Comparison of ENCODE assay signal across 26 cellular contexts in the genomic region with DNA sequence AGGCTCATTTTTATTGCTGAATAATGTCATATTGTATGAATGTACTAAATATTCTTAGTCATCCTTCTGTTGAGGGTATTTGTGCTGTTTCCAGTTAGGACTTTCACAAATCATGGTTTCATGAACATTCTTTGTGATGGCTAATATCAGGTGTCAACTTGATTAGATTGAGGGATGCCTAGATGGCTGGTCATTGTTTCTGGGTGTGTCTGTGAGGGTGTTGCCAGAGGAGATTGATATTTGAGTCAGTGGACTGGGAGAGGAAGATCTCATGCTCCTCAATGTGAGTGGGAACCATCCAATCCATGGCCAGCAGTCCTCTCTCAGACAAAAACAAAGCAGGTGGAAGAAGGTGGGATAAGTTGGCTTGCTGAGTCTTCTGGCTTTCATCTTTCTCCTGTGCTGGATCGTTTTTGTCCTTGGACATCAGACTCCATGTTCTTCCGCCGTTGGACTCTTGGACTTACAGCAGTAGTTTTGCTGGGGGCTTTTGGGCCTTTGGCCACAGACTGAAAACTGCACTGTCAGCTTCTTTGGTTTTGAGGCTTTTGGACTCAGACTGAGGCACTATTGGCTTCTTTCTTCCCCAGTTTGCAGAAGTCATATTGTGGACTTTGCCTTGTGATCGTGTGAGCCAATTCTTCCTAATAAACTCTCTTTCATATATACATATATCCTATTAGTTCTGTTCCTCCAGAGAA. TPM values are rescaled to one million over a fixed set of nuclear protein-coding genes. Genes with fewer than 3 reads are reported as not detected.
DNase-seq lines count a peak whose midpoint lies in the region; ATAC-seq and TF ChIP-seq lines count a peak whose summit lies in the region.
"Had no signal": no experiment of that assay in that cellular context is flagged by ENCODE, and none has a peak within 500 bp of the region (broad histone marks: within the 10 kb centered on the region; RNA-seq: fewer than 3 reads in every experiment).

No MANE protein-coding gene starts in this region.

- no peaks in the 10 kb centered on the region for H3K79me1 ChIP-seq in IMR-90 (ENCODE audit: low read depth in 1 of 2, low read length in 2 of 2)

- H2AFZ ChIP-seq in IMR-90 (replicated peaks; ENCODE audit: low read length, poor library complexity), result no peak overlapping the region
- H2AFZ ChIP-seq: PC-9 had no signal

- H3K27ac ChIP-seq in IMR-90 (ENCODE audit: insufficient read depth, low read length) (no peak overlapping the region), foreskin keratinocyte (peak overlapping the region; percentile 30), endodermal cell (ENCODE audit: low read depth, low read length) (no peak overlapping the region), testis (no peak overlapping the region)
- H3K27ac ChIP-seq: KMS-11, PC-9, SJCRH30 had no signal

- no peak overlapping the region for H2BK20ac ChIP-seq in IMR-90 (ENCODE audit: low read depth, low read length)

- H3K4me3 ChIP-seq in IMR-90 (ENCODE audit: insufficient read depth, low read depth, low read length), result no peak overlapping the region
- no peak overlapping the region for H3K4me3 ChIP-seq in endodermal cell (ENCODE audit: low read length)
- no peak overlapping the region for H3K4me3 ChIP-seq in testis
- H3K4me3 ChIP-seq: GM12878, HAP-1, PC-9, SJCRH30 had no signal

- no peaks in the 10 kb centered on the region for H3K9me1 ChIP-seq in IMR-90 (ENCODE audit: insufficient read depth, low read length)

- H3K9me3 Mint-ChIP-seq in activated T-cell treated with anti-CD3 and anti-CD28 coated beads, Interleukin-2, amount 50 U/mL, for 72 hours, result no peaks in the 10 kb centered on the region
- H3K9me3 Mint-ChIP-seq in activated T-cell treated with anti-CD3 and anti-CD28 coated beads, Interleukin-2, amount 50 U/mL, for 4 hours, result no peaks in the 10 kb centered on the region
- no peaks in the 10 kb centered on the region for H3K9me3 Mint-ChIP-seq in endodermal cell
- H3K9me3 Mint-ChIP-seq: CD4-positive, alpha-beta memory T cell had no signal

- no peaks in the 10 kb centered on the region for H3K36me3 Mint-ChIP-seq in activated T-cell treated with anti-CD3 and anti-CD28 coated beads, Interleukin-2, amount 50 U/mL, for 72 hours (ENCODE audit: insufficient read depth in 2 of 2)
- no peaks in the 10 kb centered on the region for H3K36me3 Mint-ChIP-seq in activated T-cell treated with anti-CD3 and anti-CD28 coated beads, Interleukin-2, amount 50 U/mL, for 4 hours (ENCODE audit: insufficient read depth)
- H3K36me3 Mint-ChIP-seq in endodermal cell (ENCODE audit: low read depth), result no peaks in the 10 kb centered on the region
- H3K36me3 Mint-ChIP-seq: CD4-positive, alpha-beta memory T cell had no signal

- no peak overlapping the region for H4K91ac ChIP-seq in IMR-90 (ENCODE audit: insufficient read depth, low read depth, low read length)

- WGBS in IMR-90 (ENCODE audit: extremely low coverage in 2 of 2, insufficient read length in 1 of 2), 2 experiments, result no CpG with 5 or more reads among the region's 4 CpGs
- 94 to 100% methylated on average over 2 to 4 of the region's 4 CpGs for WGBS in endodermal cell (ENCODE audit: insufficient coverage in 1 of 2, insufficient read length in 1 of 2), 2 experiments
- 63 to 83% methylated on average over 4 of the region's 4 CpGs for WGBS in testis, 2 donors

- H3K18ac ChIP-seq in IMR-90 (ENCODE audit: low read depth, low read length), result no peak overlapping the region

- TF ChIP-seq CTCF in IMR-90 (conservative IDR thresholded peaks at IDR 0.05; ENCODE audit: low read depth, low read length) (no peak), foreskin keratinocyte (conservative IDR thresholded peaks at IDR 0.05) (no peak), endodermal cell (conservative IDR thresholded peaks at IDR 0.05) (no peak), testis (IDR thresholded peaks at IDR 0.05) (no peak)

- no peak overlapping the region for H4K5ac ChIP-seq in IMR-90 (ENCODE audit: low read depth, low read length)

- no peaks in the 10 kb centered on the region for H3K27me3 ChIP-seq in IMR-90 (ENCODE audit: control insufficient read depth, insufficient read depth, low read length)
- no peaks in the 10 kb centered on the region for H3K27me3 ChIP-seq in foreskin keratinocyte
- H3K27me3 ChIP-seq in endodermal cell (ENCODE audit: control insufficient read depth, insufficient read depth, low read length, poor library complexity, severe bottlenecking), result no peaks in the 10 kb centered on the region
- no peaks in the 10 kb centered on the region for H3K27me3 ChIP-seq in testis
- H3K27me3 ChIP-seq: SJCRH30 had no signal

- TF ChIP-seq RAD21 in IMR-90 (IDR thresholded peaks at IDR 0.05; ENCODE audit: low read length), result no peak

- no peak overlapping the region for H2BK15ac ChIP-seq in IMR-90 (ENCODE audit: low read depth, low read length)

- H2AK5ac ChIP-seq in IMR-90 (ENCODE audit: low read depth, low read length), result no peak overlapping the region

- H3K9ac ChIP-seq in IMR-90 (ENCODE audit: low read depth, low read length) (no peak overlapping the region), endodermal cell (ENCODE audit: extremely low read depth, low read length, poor library complexity, severe bottlenecking) (no peak overlapping the region)
- H3K9ac ChIP-seq: KMS-11 had no signal

- no peak overlapping the region for H2BK5ac ChIP-seq in IMR-90 (ENCODE audit: low read depth, low read length, poor library complexity, severe bottlenecking)

- H3K23ac ChIP-seq in IMR-90 (ENCODE audit: low read depth, low read length), result no peak overlapping the region

- H3K4ac ChIP-seq in IMR-90 (ENCODE audit: low read depth, low read length), result no peak overlapping the region

- no peak overlapping the region for H2AK9ac ChIP-seq in IMR-90 (replicated peaks; ENCODE audit: low read depth, low read length, poor library complexity)

- POLR2A ChIA-PET in IMR-90 (lab: Charles Lee; ENCODE audit: unreplicated experiment), result no interaction called here

- no peaks in the 10 kb centered on the region for H3K27me3 Mint-ChIP-seq in activated T-cell treated with anti-CD3 and anti-CD28 coated beads, Interleukin-2, amount 50 U/mL, for 72 hours (ENCODE audit: low read depth)
- no peaks in the 10 kb centered on the region for H3K27me3 Mint-ChIP-seq in activated T-cell treated with anti-CD3 and anti-CD28 coated beads, Interleukin-2, amount 50 U/mL, for 4 hours (ENCODE audit: low read depth)
- H3K27me3 Mint-ChIP-seq in endodermal cell (ENCODE audit: insufficient read depth), result no peaks in the 10 kb centered on the region

- H3K4me2 ChIP-seq in IMR-90 (ENCODE audit: low read depth, low read length), result no peak overlapping the region
- H3K4me2 ChIP-seq: KMS-11, PC-9 had no signal

- H3K14ac ChIP-seq in IMR-90 (replicated peaks; ENCODE audit: low read depth, low read length), result no peak overlapping the region

- DNase-seq in activated T-cell treated with anti-CD3 and anti-CD28 coated beads, Interleukin-2, amount 50 U/mL, for 72 hours, result no peak
- no peak for DNase-seq in activated T-cell treated with anti-CD3 and anti-CD28 coated beads, Interleukin-2, amount 50 U/mL, for 4 hours
- no peak for DNase-seq in IMR-90
- peak in 1 of 2 donors; percentile 65 for DNase-seq in foreskin keratinocyte
- DNase-seq in superior temporal gyrus (ENCODE audit: extremely low spot score), result peak; percentile 13
- DNase-seq in endodermal cell, result no peak
- DNase-seq in testis, result no peak
- DNase-seq: C1 segment of cervical spinal cord; CD4-positive, alpha-beta memory T cell; COR-L47; DMS53; GDM1; GOT3; HFFc6; MM.1S; NCI-H2029; NCI-H446 treated with DMSO at 0.1 percent for 48 hours; NCI-H526 treated with DMSO at 0.1 percent for 48 hours; PC-9; SJCRH30 had no signal

- peak overlapping the region; percentile 77 for H3K27ac Mint-ChIP-seq in activated T-cell treated with anti-CD3 and anti-CD28 coated beads, Interleukin-2, amount 50 U/mL, for 72 hours
- H3K27ac Mint-ChIP-seq in endodermal cell, result no peak overlapping the region
- H3K27ac Mint-ChIP-seq: HFFc6 had no signal

- H3K56ac ChIP-seq in IMR-90 (ENCODE audit: extremely low read depth, insufficient read depth, low read length), result no peak overlapping the region

- no peaks in the 10 kb centered on the region for H3K36me3 ChIP-seq in IMR-90 (ENCODE audit: control insufficient read depth, insufficient read depth, low read length)
- H3K36me3 ChIP-seq in endodermal cell (ENCODE audit: control insufficient read depth, insufficient read depth, low read length), result no peaks in the 10 kb centered on the region
- no peaks in the 10 kb centered on the region for H3K36me3 ChIP-seq in testis (ENCODE audit: low read depth, missing control alignments)
- H3K36me3 ChIP-seq: HAP-1, SJCRH30 had no signal

- in situ Hi-C loops in IMR-90 (cut with MboI; ENCODE audit: low sequenced_read_pairs), result no loop called here

- no peak for ATAC-seq in activated T-cell treated with anti-CD3 and anti-CD28 coated beads, Interleukin-2, amount 50 U/mL, for 72 hours (replicated peaks in 1 of 2)
- ATAC-seq in activated T-cell treated with anti-CD3 and anti-CD28 coated beads, Interleukin-2, amount 50 U/mL, for 4 hours, result no peak
- ATAC-seq in IMR-90 (ENCODE audit: low read depth), result no peak
- peak; percentile 67 for ATAC-seq in foreskin keratinocyte
- no peak for ATAC-seq in GM19467 (IDR thresholded peaks at IDR 0.05; ENCODE audit: unreplicated experiment)
- ATAC-seq: GM12878, SK-N-SH treated with all-trans-retinoic acid at 6 μM for 48 hours had no signal

- no TSS peak for BruUV-seq in IMR-90 (replicated peaks; lab: Mats Ljungman, UMichigan)

- H3K4me1 Mint-ChIP-seq in activated T-cell treated with anti-CD3 and anti-CD28 coated beads, Interleukin-2, amount 50 U/mL, for 72 hours (ENCODE audit: low read depth), result peaks cover 25% of the 10 kb centered on the region
- peaks cover 4% of the 10 kb centered on the region for H3K4me1 Mint-ChIP-seq in activated T-cell treated with anti-CD3 and anti-CD28 coated beads, Interleukin-2, amount 50 U/mL, for 4 hours (ENCODE audit: low read depth)
- H3K4me1 Mint-ChIP-seq in endodermal cell, result peaks cover 4% of the 10 kb centered on the region
- H3K4me1 Mint-ChIP-seq: CD4-positive, alpha-beta memory T cell had no signal

- H4K8ac ChIP-seq in IMR-90 (ENCODE audit: low read depth in 2 of 2, low read length in 2 of 2), result no peak overlapping the region

- H2BK120ac ChIP-seq in IMR-90 (ENCODE audit: low read depth, low read length), result no peak overlapping the region

- no peaks in the 10 kb centered on the region for H4K20me1 ChIP-seq in IMR-90 (ENCODE audit: insufficient read depth, low read length)

- H3K9me3 ChIP-seq in IMR-90 (ENCODE audit: control insufficient read depth, insufficient read depth, low read length), result no peaks in the 10 kb centered on the region
- H3K9me3 ChIP-seq in endodermal cell (ENCODE audit: control insufficient read depth, low read length), result no peaks in the 10 kb centered on the region
- H3K9me3 ChIP-seq in testis, result no peaks in the 10 kb centered on the region
- H3K9me3 ChIP-seq: HAP-1, SJCRH30 had no signal

- intact Hi-C loops in IMR-90 (cut with micrococcal nuclease), result no loop called here
- intact Hi-C loops in testis (cut with DNase I; ENCODE audit: low total_unique reads), result no loop called here

- CTCF ChIA-PET in IMR-90 (lab: Yijun Ruan, JAX), result no interaction called here

- peak overlapping the region in 1 of 2 donors; percentile 46 for H3K4me3 Mint-ChIP-seq in activated T-cell treated with anti-CD3 and anti-CD28 coated beads, Interleukin-2, amount 50 U/mL, for 72 hours
- H3K4me3 Mint-ChIP-seq in activated T-cell treated with anti-CD3 and anti-CD28 coated beads, Interleukin-2, amount 50 U/mL, for 4 hours, result no peak overlapping the region
- H3K4me3 Mint-ChIP-seq in endodermal cell, result no peak overlapping the region
- H3K4me3 Mint-ChIP-seq: CD4-positive, alpha-beta memory T cell; HFFc6 had no signal

- H3K4me1 ChIP-seq in IMR-90 (ENCODE audit: control insufficient read depth, insufficient read depth, low read length) (no peaks in the 10 kb centered on the region), foreskin keratinocyte (peaks cover 8% of the 10 kb centered on the region), endodermal cell (ENCODE audit: control insufficient read depth, insufficient read depth, low read length) (no peaks in the 10 kb centered on the region), testis (no peaks in the 10 kb centered on the region)
- H3K4me1 ChIP-seq: HAP-1, SJCRH30 had no signal

- dilution Hi-C loops in IMR-90 (cut with HindIII; ENCODE audit: low sequenced_read_pairs, unreplicated experiment), result no loop called here

- TF ChIP-seq POLR2A in IMR-90 (IDR thresholded peaks at IDR 0.05; ENCODE audit: low read depth, low read length), result no peak
- no peak for TF ChIP-seq POLR2A in testis (IDR thresholded peaks at IDR 0.05)

RNA-seq across cellular contexts. Expression of a gene that starts 11.9 kb away (rescaled TPM):
- not detected for total RNA-seq in activated T-cell treated with anti-CD3 and anti-CD28 coated beads, Interleukin-2, amount 50 U/mL, for 72 hours
- total RNA-seq in activated T-cell treated with anti-CD3 and anti-CD28 coated beads, Interleukin-2, amount 50 U/mL, for 4 hours, result under 1 TPM; 0.03 to 0.71 (median 0.03) TPM
- total RNA-seq in IMR-90 (2012; rRNA removed) (not detected in 2 replicates), foreskin keratinocyte (7.1 and 8.5 TPM in 2 replicates), endodermal cell (1 to 10 TPM; 1.3 to 2.8 TPM), testis (1 to 10 TPM; 4.3 to 8.8 TPM)
- polyA plus RNA-seq in IMR-90 (2012; rRNA removed) (0.09 TPM in 1 of 2 replicates, not detected in the other), foreskin keratinocyte (5.1 and 5.8 TPM in 2 replicates), testis (ENCODE audit: insufficient read depth, low read depth, low replicate concordance) (1.2 TPM)
- 0.01 TPM in 1 of 2 replicates, not detected in the other for polyA plus RNA-seq in IMR-90 (2012; cell fraction: cytosol; rRNA removed)
- polyA plus RNA-seq in IMR-90 (2012; cell fraction: nucleus; rRNA removed; ENCODE audit: low replicate concordance), result 0.01 TPM in 2 replicates
- polyA plus RNA-seq in endodermal cell (2013, experiment 1 of 2), result 5.7 TPM
- 4.5 TPM for polyA plus RNA-seq in endodermal cell (2013, experiment 2 of 2)
- total RNA-seq: A172, HFFc6, SJCRH30 had no signal
- polyA plus RNA-seq: CD4-positive, alpha-beta memory T cell had no signal
